8 cellular contexts compared by ENCODE assay signal in the genomic region with DNA sequence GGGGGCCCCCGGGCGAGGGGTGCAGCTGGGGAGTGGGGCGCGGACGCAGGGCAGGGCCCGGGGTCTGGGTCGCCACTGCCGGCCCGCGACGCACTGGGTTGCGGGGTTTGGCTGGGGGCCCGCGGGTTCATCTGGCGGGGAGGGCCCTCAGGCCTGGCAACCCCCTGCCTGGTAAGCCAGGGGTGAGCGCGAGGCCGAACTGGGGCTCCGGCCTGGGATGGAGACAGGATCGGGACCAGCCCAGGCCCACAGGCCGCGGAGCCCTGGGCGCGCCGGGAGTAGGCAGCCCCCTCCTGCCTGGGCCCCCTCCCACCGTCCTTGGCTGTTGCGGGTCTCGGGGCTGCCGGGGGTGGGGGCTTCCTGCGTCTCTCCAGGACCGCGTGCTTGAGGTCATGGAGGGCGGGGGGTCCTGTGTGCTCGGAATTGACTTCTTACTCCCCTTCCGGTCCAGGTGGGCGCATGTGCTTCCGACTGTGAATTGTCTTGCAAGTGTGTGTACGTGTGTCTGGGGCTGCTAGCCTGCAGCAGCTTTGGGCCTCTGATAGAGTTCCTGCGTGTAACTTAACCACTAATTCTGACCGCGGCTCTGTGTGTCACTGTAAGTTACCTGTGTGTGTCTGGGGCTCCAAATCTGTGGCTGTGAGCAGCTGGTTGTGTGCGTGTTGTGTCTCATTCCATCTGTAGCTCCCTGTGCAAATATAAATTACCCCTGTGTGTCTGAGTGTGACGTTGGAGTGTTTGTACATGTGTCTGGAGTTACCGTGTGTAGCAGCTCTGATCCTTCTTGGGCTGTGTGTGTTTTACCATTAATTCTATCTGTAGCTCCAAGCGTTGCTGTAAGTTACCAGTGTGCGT. TPM values are rescaled to one million over a fixed set of nuclear protein-coding genes. Genes with fewer than 3 reads are reported as not detected.
A peak's percentile ranks its signal among the peaks of the same experiment; 100 is the strongest.
DNase-seq lines count a peak whose midpoint lies in the region; ATAC-seq, FAIRE-seq and TF ChIP-seq lines count a peak whose summit lies in the region.

No MANE protein-coding gene starts in this region.

- peaks cover 5% of the 10 kb centered on the region for H3K36me3 Mint-ChIP-seq in astrocyte (ENCODE audit: low read depth, unreplicated experiment)

- peak overlapping the region; percentile 89 for H3K4me2 ChIP-seq in astrocyte (ENCODE audit: low read length)

- no peaks in the 10 kb centered on the region for H3K9me3 Mint-ChIP-seq in astrocyte (ENCODE audit: unreplicated experiment)

- in situ Hi-C loops in G401 (cut with HindIII; ENCODE audit: low sequenced_read_pairs): no loop called here

- H3K27ac Mint-ChIP-seq in astrocyte (ENCODE audit: unreplicated experiment): peak overlapping the region; percentile 86

- intact Hi-C loops in spleen (cut with DNase I; ENCODE audit: low total_unique reads): no loop called here

- no peaks in the 10 kb centered on the region for H3K27me3 Mint-ChIP-seq in astrocyte (ENCODE audit: low read depth, unreplicated experiment)

- H3K4me3 ChIP-seq in astrocyte (ENCODE audit: insufficient read depth, low read depth, low read length) (peak overlapping the region; percentile 89), iPS-18c (ENCODE audit: insufficient read depth, low read depth, low read length) (peak overlapping the region; percentile 68), spleen (peak overlapping the region; percentile 61 to 97 (median 90))

- H3K27ac ChIP-seq in astrocyte (ENCODE audit: low read depth, low read length) (peak overlapping the region; percentile 58), spleen (peak overlapping the region; percentile 90 to 99 (median 98))

- no peaks in the 10 kb centered on the region for H3K27me3 ChIP-seq in astrocyte (ENCODE audit: insufficient read depth, low read length)
- no peaks in the 10 kb centered on the region for H3K27me3 ChIP-seq in spleen (replicated peaks in 1 of 7)

- peaks cover 50% of the 10 kb centered on the region for H4K20me1 ChIP-seq in astrocyte (ENCODE audit: insufficient read depth, low read length)

- H3K4me1 Mint-ChIP-seq in astrocyte (ENCODE audit: low read depth, unreplicated experiment): peaks cover 17% of the 10 kb centered on the region

- FAIRE-seq in HTR-8/SVneo (lab: Jason Lieb, UNC) (peak; percentile 59), astrocyte (lab: Jason Lieb, UNC) (no peak)

- peak overlapping the region; percentile 91 for H3K9ac ChIP-seq in astrocyte (ENCODE audit: low read length)

- ATAC-seq in GM19351 (IDR thresholded peaks at IDR 0.05; ENCODE audit: unreplicated experiment): no peak

- DNase-seq in G401 (ENCODE audit: low spot score) (peak; percentile 52), HTR-8/SVneo (ENCODE audit: insufficient read length, low spot score) (no peak), SW480 (ENCODE audit: low spot score) (peak; percentile 75), astrocyte (ENCODE audit: low read depth) (peak; percentile 45), spleen (peak; percentile 90), occipital lobe (lab: John Stamatoyannopoulos, UW) (no peak)

- H3K4me3 Mint-ChIP-seq in astrocyte (ENCODE audit: unreplicated experiment): peak overlapping the region; percentile 97

- H2AFZ ChIP-seq in astrocyte (ENCODE audit: low read depth, low read length): peak overlapping the region; percentile 32

- H3K4me1 ChIP-seq in astrocyte (ENCODE audit: insufficient read depth, low read length) (peaks cover 20% of the 10 kb centered on the region), spleen (peaks cover 65 to 95% (median 85%) of the 10 kb centered on the region in 6 donors)

- peaks cover 3% of the 10 kb centered on the region for H3K36me3 ChIP-seq in astrocyte (ENCODE audit: insufficient read depth, low read length)
- peaks cover 0 to 29% (median 5%) of the 10 kb centered on the region in 6 donors for H3K36me3 ChIP-seq in spleen

- TF ChIP-seq CTCF in astrocyte (IDR thresholded peaks at IDR 0.05; ENCODE audit: insufficient read depth, low read depth, low read length) (no peak), spleen (IDR thresholded peaks at IDR 0.05 in 8 of 11, conservative IDR thresholded peaks at IDR 0.05 in 3 of 11) (peak in 1 of 11 experiments; percentile 7)

- no peak for TF ChIP-seq POLR2A in spleen (IDR thresholded peaks at IDR 0.05)

- peaks cover 55% of the 10 kb centered on the region for H3K79me2 ChIP-seq in astrocyte (ENCODE audit: insufficient read depth, low read length)

- 2 to 5% (median 2%) methylated on average over 22 to 46 of the region's 46 CpGs for WGBS in spleen, 5 donors

- H3K9me3 ChIP-seq in astrocyte (ENCODE audit: insufficient read depth, low read depth, low read length) (no peaks in the 10 kb centered on the region), iPS-18c (ENCODE audit: control insufficient read depth, insufficient read depth, low read length) (no peaks in the 10 kb centered on the region), spleen (no peaks in the 10 kb centered on the region)

RNA-seq across cellular contexts. Expression of gene GRAMD1A, which starts 0.8 kb away (rescaled TPM):
- total RNA-seq in G401 (2014; rRNA removed; shearing (Covaris generic)): 29.9 and 42.9 TPM in 2 replicates
- total RNA-seq in astrocyte (64.6 and 67.4 TPM in 2 replicates), spleen (100 to 1,000 TPM in 5 of 7 donors, 10 to 100 TPM in 2; 80.3 to 177 (median 118) TPM), occipital lobe (29.6 TPM)
- 10 to 100 TPM; 30.0 to 63.2 (median 30.4) TPM for polyA plus RNA-seq in spleen

RNA-seq across cellular contexts. Expression of gene SCN1B, which starts 29.4 kb away (rescaled TPM):
- 0.17 TPM in 1 of 2 replicates, not detected in the other for total RNA-seq in G401 (2014; rRNA removed; shearing (Covaris generic))
- total RNA-seq in astrocyte: 2.1 and 3.0 TPM in 2 replicates
- total RNA-seq in spleen: 10 to 100 TPM; 11.3 to 28.1 (median 16.7) TPM
- 1 to 10 TPM; 3.7 to 7.4 (median 5.9) TPM for polyA plus RNA-seq in spleen
- total RNA-seq in occipital lobe: 1.1 TPM

RNA-seq across cellular contexts. Expression of gene ZNF792, which starts 36.8 kb away (rescaled TPM):
- total RNA-seq in G401 (2014; rRNA removed; shearing (Covaris generic)): 2.2 and 8.3 TPM in 2 replicates
- total RNA-seq in astrocyte (5.7 and 5.9 TPM in 2 replicates), spleen (10 to 100 TPM; 10.4 to 22.9 (median 16.6) TPM), occipital lobe (19.0 TPM)
- 1 to 10 TPM; 1.5 to 3.0 (median 1.6) TPM for polyA plus RNA-seq in spleen

RNA-seq across cellular contexts. Expression of gene HPN, which starts 40.6 kb away (rescaled TPM):
- total RNA-seq in G401 (2014; rRNA removed; shearing (Covaris generic)): not detected in 2 replicates
- total RNA-seq in astrocyte (0.31 and 0.73 TPM in 2 replicates), spleen (1 to 10 TPM; 1.0 to 4.3 (median 2.4) TPM), occipital lobe (not detected)
- 1 to 10 TPM in 2 of 3 donors, under 1 TPM in 1; 0.86 to 2.4 (median 1.1) TPM for polyA plus RNA-seq in spleen

Comparison
In these comparisons a context has a peak if more than half of its experiments do, and no peak if none do; other contexts are left out.
1. DNase-seq: peak in G401 (single experiment), SW480 (single experiment), astrocyte (single experiment) and spleen (single experiment); none in HTR-8/SVneo (single experiment) and occipital lobe (single experiment).
2. Peak in every context shown above with its lines, with median percentiles within 50 percentile points of each other: H3K4me3 ChIP-seq.